ENCODE assay signal across 27 cellular contexts in genomic region chr2:53247986-53248735, GRCh38.
"Had no signal": no experiment of that assay in that cellular context is flagged by ENCODE, and none has a peak within 500 bp of the region (broad histone marks: within the 10 kb centered on the region; RNA-seq: fewer than 3 reads in every experiment).

No MANE protein-coding gene starts in this region.

- FAIRE-seq: astrocyte, keratinocyte, urothelium cell line had no signal

- H3K4me1 Mint-ChIP-seq: activated B cell treated with CpG ODN at 0.5 μM for 24 hours; activated naive CD8-positive, alpha-beta T cell treated with anti-CD3 and anti-CD28 coated beads, Interleukin-2, amount 10 ng/mL, durations not matched to agents 7 days and 5 days; stimulated activated effector memory CD8-positive, alpha-beta T cell treated with anti-CD3 and anti-CD28 coated beads, Interleukin-12 subunit alpha, Interleukin-12 subunit beta, amount 100 ng/mL, for 72 hours had no signal

- H3K36me3 Mint-ChIP-seq: activated naive CD8-positive, alpha-beta T cell treated with anti-CD3 and anti-CD28 coated beads, Interleukin-2, amount 10 ng/mL, durations not matched to agents 7 days and 5 days; stimulated activated effector memory CD8-positive, alpha-beta T cell treated with anti-CD3 and anti-CD28 coated beads, Interleukin-12 subunit alpha, Interleukin-12 subunit beta, amount 100 ng/mL, for 72 hours; T-cell had no signal

- H3K4me3 Mint-ChIP-seq: activated B cell treated with CpG ODN at 0.5 μM for 24 hours; activated naive CD4-positive, alpha-beta T cell treated with anti-CD3 and anti-CD28 coated beads for 36 hours; activated naive CD8-positive, alpha-beta T cell treated with anti-CD3 and anti-CD28 coated beads, Interleukin-2, amount 10 ng/mL, durations not matched to agents 7 days and 5 days; endodermal cell; nephron; stimulated activated effector memory CD8-positive, alpha-beta T cell treated with anti-CD3 and anti-CD28 coated beads, Interleukin-12 subunit alpha, Interleukin-12 subunit beta, amount 100 ng/mL, for 72 hours; stimulated activated naive CD8-positive, alpha-beta T cell treated with anti-CD3 and anti-CD28 coated beads, Interleukin-15, Interleukin-2, amounts not matched to agents 100 ng/mL and 50 ng/mL, for 24 hours; T-cell; T-helper 2 cell treated with Interferon-gamma antibody and Interleukin-4, amounts not matched to agents 5 μg/mL and 100 μg/mL, for 36 hours had no signal

- H3K4me3 ChIP-seq: esophagus squamous epithelium, skin epidermis had no signal

- H3K27ac ChIP-seq: brain microvascular endothelial cell, epithelial cell of prostate, esophagus squamous epithelium, neutrophil, skin epidermis, thoracic aorta had no signal

- H3K9me3 Mint-ChIP-seq: activated B cell treated with CpG ODN at 0.5 μM for 24 hours; activated naive CD4-positive, alpha-beta T cell treated with anti-CD3 and anti-CD28 coated beads for 36 hours; activated naive CD8-positive, alpha-beta T cell treated with anti-CD3 and anti-CD28 coated beads, Interleukin-2, amount 10 ng/mL, durations not matched to agents 7 days and 5 days; endodermal cell; nephron; stimulated activated effector memory CD8-positive, alpha-beta T cell treated with anti-CD3 and anti-CD28 coated beads, Interleukin-12 subunit alpha, Interleukin-12 subunit beta, amount 100 ng/mL, for 72 hours; stimulated activated naive CD8-positive, alpha-beta T cell treated with anti-CD3 and anti-CD28 coated beads, Interleukin-15, Interleukin-2, amounts not matched to agents 100 ng/mL and 50 ng/mL, for 24 hours; T-helper 2 cell treated with Interferon-gamma antibody and Interleukin-4, amounts not matched to agents 5 μg/mL and 100 μg/mL, for 36 hours had no signal

- H3K36me3 ChIP-seq: brain microvascular endothelial cell, esophagus squamous epithelium, neutrophil, thoracic aorta had no signal

- H3K27me3 Mint-ChIP-seq: activated B cell treated with CpG ODN at 0.5 μM for 24 hours; stimulated activated naive CD8-positive, alpha-beta T cell treated with anti-CD3 and anti-CD28 coated beads, Interleukin-15, Interleukin-2, amounts not matched to agents 100 ng/mL and 50 ng/mL, for 24 hours; T-cell had no signal

- H3K9me3 ChIP-seq: esophagus squamous epithelium, neutrophil, thoracic aorta had no signal

- ATAC-seq: sciatic nerve, T-cell had no signal

- DNase-seq: activated B cell treated with CpG ODN at 0.5 μM for 24 hours; activated CD4-positive, alpha-beta T cell treated with anti-CD3 and anti-CD28 coated beads, Interleukin-2, amount 50 U/mL, for 4 hours; activated effector memory CD4-positive, alpha-beta T cell treated with Interleukin-2 at 50 U/mL for 16 hours; activated naive CD4-positive, alpha-beta T cell treated with anti-CD3 and anti-CD28 coated beads for 36 hours; activated naive CD8-positive, alpha-beta T cell treated with anti-CD3 and anti-CD28 coated beads, Interleukin-2, amount 10 ng/mL, durations not matched to agents 7 days and 5 days; brain microvascular endothelial cell; central memory CD4-positive, alpha-beta T cell; endodermal cell; esophagus squamous epithelium; foreskin melanocyte; hippocampal formation; left cardiac atrium; mesendoderm; stimulated activated CD4-positive, alpha-beta T cell treated with anti-CD3 and anti-CD28 coated beads, Interleukin-4, amount 100 ng/mL, for 24 hours; T-cell had no signal

- H3K27ac Mint-ChIP-seq: activated B cell treated with CpG ODN at 0.5 μM for 24 hours; activated naive CD4-positive, alpha-beta T cell treated with anti-CD3 and anti-CD28 coated beads for 36 hours; activated naive CD8-positive, alpha-beta T cell treated with anti-CD3 and anti-CD28 coated beads, Interleukin-2, amount 10 ng/mL, durations not matched to agents 7 days and 5 days; endodermal cell; nephron; stimulated activated effector memory CD8-positive, alpha-beta T cell treated with anti-CD3 and anti-CD28 coated beads, Interleukin-12 subunit alpha, Interleukin-12 subunit beta, amount 100 ng/mL, for 72 hours; stimulated activated naive CD8-positive, alpha-beta T cell treated with anti-CD3 and anti-CD28 coated beads, Interleukin-15, Interleukin-2, amounts not matched to agents 100 ng/mL and 50 ng/mL, for 24 hours; T-cell; T-helper 2 cell treated with Interferon-gamma antibody and Interleukin-4, amounts not matched to agents 5 μg/mL and 100 μg/mL, for 36 hours had no signal

- H3K27me3 ChIP-seq: brain microvascular endothelial cell, esophagus squamous epithelium, neutrophil had no signal

- H3K4me1 ChIP-seq: esophagus squamous epithelium had no signal
